10 cellular contexts compared by ENCODE assay signal in the genomic region with DNA sequence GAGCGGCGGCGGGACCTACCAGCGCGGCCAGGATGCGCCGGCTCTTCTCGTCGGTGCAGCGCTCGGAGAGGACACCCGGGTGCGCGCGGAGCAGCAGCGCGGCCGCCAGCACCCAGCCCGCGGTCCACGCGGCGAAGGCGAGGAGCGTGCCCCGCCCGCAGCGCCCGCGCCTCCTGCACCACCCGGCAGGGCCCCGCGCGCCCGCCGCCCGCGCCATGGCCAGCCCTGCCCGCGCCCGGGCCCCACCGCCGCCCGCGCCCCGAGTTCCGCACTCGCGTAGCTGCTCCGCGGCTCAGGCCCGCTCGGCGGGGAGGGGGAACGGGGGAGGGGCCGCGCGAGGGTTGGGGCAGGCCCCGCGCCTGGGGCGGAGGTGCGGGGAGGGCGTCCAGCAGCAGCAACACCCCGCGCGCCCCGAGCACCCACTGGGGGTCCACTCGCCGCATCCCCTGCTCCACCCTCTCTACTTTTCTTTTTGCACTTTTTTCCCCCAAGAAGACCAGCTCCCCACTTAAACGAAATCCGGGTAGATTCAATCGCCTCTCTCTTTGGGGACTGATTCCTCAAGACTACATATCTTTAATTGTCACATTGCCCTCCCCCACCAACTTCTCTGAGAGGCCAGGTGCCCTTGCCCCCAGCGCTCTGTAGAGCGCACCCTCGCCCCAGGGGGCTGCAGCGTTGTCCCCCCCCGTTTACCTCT. TPM values are rescaled to one million over a fixed set of nuclear protein-coding genes. Genes with fewer than 3 reads are reported as not detected.
A peak's percentile ranks its signal among the peaks of the same experiment; 100 is the strongest.
DNase-seq lines count a peak whose midpoint lies in the region; ATAC-seq and TF ChIP-seq lines count a peak whose summit lies in the region.
"Had no signal": no experiment of that assay in that cellular context is flagged by ENCODE, and none has a peak within 500 bp of the region (broad histone marks: within the 10 kb centered on the region; RNA-seq: fewer than 3 reads in every experiment).

TSS of gene DIPK1C (minus strand) at position 266 of the 700 bp plus-strand sequence. CDS start at position 217, 49 bp downstream.

- peaks cover 16 to 26% of the 10 kb centered on the region in 2 donors for H3K27me3 ChIP-seq in mucosa of rectum (ENCODE audit: control insufficient read depth in 2 of 2, insufficient read depth in 2 of 2, low read length in 2 of 2)

- under 1% methylated on average over 77 of the region's 77 CpGs for WGBS in urinary bladder

- ATAC-seq in HG03196 (IDR thresholded peaks at IDR 0.05; ENCODE audit: unreplicated experiment), result no peak

- H3K4me1 Mint-ChIP-seq in endothelial cell (ENCODE audit: unreplicated experiment), result peaks cover 3% of the 10 kb centered on the region

- H3K4me1 ChIP-seq in mucosa of rectum (ENCODE audit: control insufficient read depth in 2 of 2, insufficient read depth in 2 of 2, low read length in 2 of 2) (peaks cover 0 to 2% of the 10 kb centered on the region in 2 donors), urinary bladder (ENCODE audit: insufficient read depth) (peaks cover 4% of the 10 kb centered on the region)

- no peaks in the 10 kb centered on the region for H3K36me3 ChIP-seq in mucosa of rectum (ENCODE audit: control insufficient read depth in 2 of 2, insufficient read depth in 2 of 2, low read length in 2 of 2)
- H3K36me3 ChIP-seq in urinary bladder (ENCODE audit: insufficient read depth), result no peaks in the 10 kb centered on the region

- peak; percentile 26 for DNase-seq in stimulated activated CD4-positive, alpha-beta T cell treated with anti-CD3 and anti-CD28 coated beads, Interleukin-15, amount 100 ng/mL, for 24 hours
- DNase-seq in stimulated activated CD4-positive, alpha-beta T cell treated with anti-CD3 and anti-CD28 coated beads, Interleukin-4, amount 100 ng/mL, for 24 hours, result no peak
- DNase-seq in endothelial cell (ENCODE audit: low spot score) (peak; percentile 24), HuH-7.5 (ENCODE audit: low spot score) (no peak), RKO (ENCODE audit: low spot score) (no peak)

- peaks cover 9% of the 10 kb centered on the region for H3K27me3 Mint-ChIP-seq in endothelial cell (ENCODE audit: unreplicated experiment)

- H3K9ac ChIP-seq in mucosa of rectum (ENCODE audit: low read depth in 1 of 2, low read length in 2 of 2), result no peak within 1 kb of the TSS

- H3K27ac Mint-ChIP-seq in endothelial cell (ENCODE audit: unreplicated experiment), result no peak within 1 kb of the TSS

- H3K27ac ChIP-seq in mucosa of rectum (ENCODE audit: low read depth in 2 of 2, low read length in 2 of 2), result no peak within 1 kb of the TSS
- no peak within 1 kb of the TSS for H3K27ac ChIP-seq in urinary bladder (ENCODE audit: low read depth)

- no peaks in the 10 kb centered on the region for H3K9me3 Mint-ChIP-seq in endothelial cell (ENCODE audit: unreplicated experiment)

- peak within 1 kb of the TSS; percentile 90 for H3K4me3 Mint-ChIP-seq in endothelial cell (ENCODE audit: unreplicated experiment)

- no peaks in the 10 kb centered on the region for H3K36me3 Mint-ChIP-seq in endothelial cell (ENCODE audit: low read depth, unreplicated experiment)

- H3K4me3 ChIP-seq in mucosa of rectum (ENCODE audit: low read length in 2 of 2) (peak within 1 kb of the TSS; percentile 37 to 42), urinary bladder (ENCODE audit: low read depth, low read length) (peak within 1 kb of the TSS; percentile 43)

- no peaks in the 10 kb centered on the region for H3K9me3 ChIP-seq in mucosa of rectum (ENCODE audit: control insufficient read depth in 2 of 2, low read length in 2 of 2)

- TF ChIP-seq CTCF in endothelial cell (IDR thresholded peaks at IDR 0.05; ENCODE audit: unreplicated experiment), result no peak

RNA-seq across cellular contexts. Expression of gene DIPK1C, which starts in this region (rescaled TPM):
- 0.21 TPM for total RNA-seq in endothelial cell (ENCODE audit: unreplicated experiment)
- total RNA-seq in urinary bladder, result 1.6 TPM
- 0.22 TPM for polyA plus RNA-seq in urinary bladder
- total RNA-seq: endothelial cell of umbilical vein, RPMI7951 had no signal
- polyA plus RNA-seq: endothelial cell of umbilical vein had no signal

Comparison
In these comparisons a context has a peak if more than half of its experiments do, and no peak if none do; other contexts are left out.
1. Peak in DNase-seq in endothelial cell; RNA of the gene not detected or under 1 TPM.